Comparison of ENCODE assay signal across 10 cellular contexts in the genomic region with DNA sequence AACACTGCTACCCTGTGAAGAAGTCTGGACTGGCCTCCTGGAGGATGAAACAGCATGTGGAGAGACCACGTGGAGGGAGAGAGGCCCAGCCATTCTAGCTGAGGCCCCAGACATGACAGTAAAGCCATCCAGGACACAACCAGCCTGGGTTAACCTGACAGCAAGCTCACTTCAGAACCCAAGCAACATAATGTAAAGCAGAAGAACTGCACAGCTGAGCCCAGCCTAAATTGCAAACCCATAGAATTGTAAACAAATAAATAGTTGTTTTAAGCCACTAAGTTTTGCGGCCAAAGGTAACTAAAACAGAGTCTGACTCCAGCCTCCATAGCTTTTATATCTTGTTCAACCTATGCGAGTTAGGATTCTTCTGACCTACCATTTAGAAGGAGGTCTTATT.
"Had no signal": no experiment of that assay in that cellular context is flagged by ENCODE, and none has a peak within 500 bp of the region (broad histone marks: within the 10 kb centered on the region; RNA-seq: fewer than 3 reads in every experiment).

No MANE protein-coding gene starts in this region.

- H3K9ac ChIP-seq: GM23248 had no signal

- H2AFZ ChIP-seq: GM23248 had no signal

- H3K36me3 ChIP-seq: HAP-1 had no signal

- H3K27ac ChIP-seq: GM23248 had no signal

- FAIRE-seq: H1, H54 had no signal

- H3K4me3 ChIP-seq: GM23248, HAP-1 had no signal

- H3K4me1 ChIP-seq: HAP-1 had no signal

- H3K27ac Mint-ChIP-seq: H9, HFFc6 had no signal

- H3K4me1 Mint-ChIP-seq: H9 had no signal

- DNase-seq: GM23248, GOT3, H7, H9, HCEC 1CT, HFFc6 had no signal

- H3K4me3 Mint-ChIP-seq: H9, HFFc6 had no signal

- ATAC-seq: HCT116 had no signal

- H3K9me3 ChIP-seq: HAP-1 had no signal
